Comparison of ENCODE assay signal across 33 cellular contexts in genomic region chr9:83383034-83383433, GRCh38.
"Had no signal": no experiment of that assay in that cellular context is flagged by ENCODE, and none has a peak within 500 bp of the region (broad histone marks: within the 10 kb centered on the region; RNA-seq: fewer than 3 reads in every experiment).

No MANE protein-coding gene starts in this region.

- H3K9me3 ChIP-seq: MG63 had no signal

- DNase-seq: Karpas-422, Kasumi-1, MG63, MM.1S, MV-4-11, NCI-H1048, NCI-H1092, NCI-H1105, NCI-H1105 treated with DMSO at 0.1 percent for 48 hours, NCI-H1417, NCI-H1417 treated with DMSO at 0.1 percent for 48 hours, NCI-H1436, NCI-H1436 treated with DMSO at 0.1 percent for 48 hours, NCI-H146, NCI-H1694, NCI-H1694 treated with DMSO at 0.1 percent for 48 hours, NCI-H187, NCI-H1930, NCI-H2029, NCI-H2029 treated with DMSO at 0.1 percent for 48 hours, NCI-H2081, NCI-H2081 treated with DMSO at 0.1 percent for 48 hours, NCI-H2107, NCI-H2171, NCI-H2227 treated with DMSO at 0.1 percent for 48 hours, NCI-H226, NCI-H345, NCI-H446, NCI-H446 treated with DMSO at 0.1 percent for 48 hours, NCI-H510A, NCI-H510A treated with DMSO at 0.1 percent for 48 hours, NCI-H524, NCI-H524 treated with DMSO at 0.1 percent for 48 hours had no signal

- H3K4me3 ChIP-seq: MG63 had no signal

- H3K36me3 ChIP-seq: MG63 had no signal

- H3K27me3 ChIP-seq: MG63 had no signal
